Comparison of ENCODE assay signal across 8 cellular contexts in genomic region chr2:74835831-74836674, GRCh38. TPM values are rescaled to one million over a fixed set of nuclear protein-coding genes. Genes with fewer than 3 reads are reported as not detected.
DNase-seq lines count a peak whose midpoint lies in the region; ATAC-seq and TF ChIP-seq lines count a peak whose summit lies in the region.

No MANE protein-coding gene starts in this region.

- peak overlapping the region; percentile 91 for H3K4me3 ChIP-seq in osteoblast (ENCODE audit: insufficient read depth, low read length)

- peaks cover 1% of the 10 kb centered on the region for H3K36me3 Mint-ChIP-seq in T-helper 1 cell treated with Interleukin-12 subunit alpha and Interleukin-12 subunit beta and Interleukin-4 antibody, amounts not matched to agents 30 μg/mL and 1 μg/mL, for 36 hours (ENCODE audit: low read depth)

- H2AFZ ChIP-seq in osteoblast (ENCODE audit: low read length), result peak overlapping the region; percentile 36

- peaks cover 29% of the 10 kb centered on the region for H3K4me1 ChIP-seq in osteoblast (ENCODE audit: insufficient read depth, low read length)

- no peaks in the 10 kb centered on the region for H3K36me3 ChIP-seq in osteoblast (ENCODE audit: insufficient read depth, low read length)

- no peaks in the 10 kb centered on the region for H3K9me3 ChIP-seq in osteoblast (ENCODE audit: low read depth, low read length)

- peaks cover 56% of the 10 kb centered on the region for H3K4me1 Mint-ChIP-seq in T-helper 1 cell treated with Interleukin-12 subunit alpha and Interleukin-12 subunit beta and Interleukin-4 antibody, amounts not matched to agents 30 μg/mL and 1 μg/mL, for 36 hours (ENCODE audit: low read depth)

- peak overlapping the region; percentile 94 for H3K4me3 Mint-ChIP-seq in T-helper 1 cell treated with Interleukin-12 subunit alpha and Interleukin-12 subunit beta and Interleukin-4 antibody, amounts not matched to agents 30 μg/mL and 1 μg/mL, for 36 hours

- peak overlapping the region; percentile 97 for H3K4me2 ChIP-seq in osteoblast (ENCODE audit: insufficient read depth, low read length)

- DNase-seq in DMS53 (lab: John Stamatoyannopoulos, UW), result peak; percentile 88
- peak; percentile 73 for DNase-seq in GM20000 (ENCODE audit: low spot score)
- peak; percentile 57 for DNase-seq in NCI-H1105 (lab: John Stamatoyannopoulos, UW)
- DNase-seq in fibroblast of gingiva (ENCODE audit: low read depth), result peak; percentile 23
- peak; percentile 91 for DNase-seq in osteoblast (ENCODE audit: insufficient read length, low spot score, missing footprints)
- no peak for DNase-seq in posterior cingulate gyrus

- peaks cover 58% of the 10 kb centered on the region for H3K79me2 ChIP-seq in osteoblast (ENCODE audit: insufficient read depth, low read length)

- no peak for ATAC-seq in GM21381 (IDR thresholded peaks at IDR 0.05; ENCODE audit: unreplicated experiment)

- H4K20me1 ChIP-seq in osteoblast (ENCODE audit: insufficient read depth, low read length), result peaks cover 2% of the 10 kb centered on the region

- peak overlapping the region; percentile 81 for H3K27ac ChIP-seq in osteoblast (ENCODE audit: low read depth, low read length)

- intact Hi-C loops in posterior cingulate gyrus (cut with DNase I), result no loop called here

- H3K9me3 Mint-ChIP-seq in T-helper 1 cell treated with Interleukin-12 subunit alpha and Interleukin-12 subunit beta and Interleukin-4 antibody, amounts not matched to agents 30 μg/mL and 1 μg/mL, for 36 hours, result no peaks in the 10 kb centered on the region

- H3K27ac Mint-ChIP-seq in T-helper 1 cell treated with Interleukin-12 subunit alpha and Interleukin-12 subunit beta and Interleukin-4 antibody, amounts not matched to agents 30 μg/mL and 1 μg/mL, for 36 hours, result peak overlapping the region; percentile 66

- no peaks in the 10 kb centered on the region for H3K27me3 ChIP-seq in osteoblast (ENCODE audit: insufficient read depth, low read length)

- no peaks in the 10 kb centered on the region for H3K27me3 Mint-ChIP-seq in T-helper 1 cell treated with Interleukin-12 subunit alpha and Interleukin-12 subunit beta and Interleukin-4 antibody, amounts not matched to agents 30 μg/mL and 1 μg/mL, for 36 hours (ENCODE audit: low read depth)

- TF ChIP-seq CTCF in GM20000 (IDR thresholded peaks at IDR 0.05; ENCODE audit: extremely low read depth, missing control alignments), result peak; percentile 58
- TF ChIP-seq CTCF in osteoblast (IDR thresholded peaks at IDR 0.05; ENCODE audit: extremely low read depth, low read depth, low read length), result peak; percentile 66

RNA-seq across cellular contexts. Expression of gene HK2, which starts 2.1 kb away (rescaled TPM):
- total RNA-seq in osteoblast, result 74.6 and 76.4 TPM in 2 replicates

Comparison
In these comparisons a context has a peak if more than half of its experiments do, and no peak if none do; other contexts are left out.
1. DNase-seq: peak in DMS53 (single experiment), GM20000 (single experiment), NCI-H1105 (single experiment), fibroblast of gingiva (single experiment) and osteoblast (single experiment); none in posterior cingulate gyrus (0 of 10).